In the genomic region with DNA sequence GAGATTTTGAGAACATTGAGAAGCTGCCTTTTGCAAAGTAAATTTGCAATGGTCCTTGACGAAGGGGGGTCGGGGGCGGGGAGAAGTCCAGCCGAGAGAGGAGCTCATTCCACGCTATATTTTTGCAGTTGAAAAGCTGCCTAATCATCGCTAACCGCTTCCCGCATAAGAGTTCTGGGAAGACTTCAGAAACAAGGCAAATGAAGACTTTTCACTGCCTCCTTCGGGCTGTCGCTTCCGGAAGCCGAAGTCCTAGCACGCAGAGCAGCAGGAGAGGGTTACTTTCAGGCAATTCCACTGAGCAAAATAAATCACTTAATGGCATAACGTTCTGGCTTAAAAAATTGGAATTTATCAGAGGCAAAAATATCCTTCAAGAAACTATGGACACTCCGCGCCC, we compare ENCODE assay signal across 1 cellular context.
TF ChIP-seq lines count a peak whose summit lies in the region.

No MANE protein-coding gene starts in this region.

TF ChIP-seq in H1, 55 proteins besides CTCF, POLR2A, EP300 and RAD21:
- TF ChIP-seq SIN3A (conservative IDR thresholded peaks at IDR 0.05 in 1 of 2, IDR thresholded peaks at IDR 0.05 in 1 of 2; ENCODE audit: low read depth in 1 of 2, low read length in 2 of 2) (no peak), CHD1 (IDR thresholded peaks at IDR 0.05; ENCODE audit: low read depth, low read length) (no peak), KDM4A (IDR thresholded peaks at IDR 0.05; ENCODE audit: low read depth, low read length, severe bottlenecking) (no peak), RXRA (IDR thresholded peaks at IDR 0.05; ENCODE audit: insufficient read depth, low read depth, low read length) (no peak), JUN (IDR thresholded peaks at IDR 0.05; ENCODE audit: low read depth, low read length) (no peak), EGR1 (IDR thresholded peaks at IDR 0.05; ENCODE audit: borderline replicate concordance, low read depth, low read length) (no peak), RFX5 (IDR thresholded peaks at IDR 0.05; ENCODE audit: borderline replicate concordance, low read depth, low read length) (no peak), JUND (IDR thresholded peaks at IDR 0.05; ENCODE audit: low read length) (no peak), ATF2 (IDR thresholded peaks at IDR 0.05; ENCODE audit: low read length) (no peak), TEAD4 (IDR thresholded peaks at IDR 0.05; ENCODE audit: low read depth, low read length) (no peak), YY1 (IDR thresholded peaks at IDR 0.05; ENCODE audit: low read depth, low read length) (no peak)
- TF ChIP-seq, protein P1, sequence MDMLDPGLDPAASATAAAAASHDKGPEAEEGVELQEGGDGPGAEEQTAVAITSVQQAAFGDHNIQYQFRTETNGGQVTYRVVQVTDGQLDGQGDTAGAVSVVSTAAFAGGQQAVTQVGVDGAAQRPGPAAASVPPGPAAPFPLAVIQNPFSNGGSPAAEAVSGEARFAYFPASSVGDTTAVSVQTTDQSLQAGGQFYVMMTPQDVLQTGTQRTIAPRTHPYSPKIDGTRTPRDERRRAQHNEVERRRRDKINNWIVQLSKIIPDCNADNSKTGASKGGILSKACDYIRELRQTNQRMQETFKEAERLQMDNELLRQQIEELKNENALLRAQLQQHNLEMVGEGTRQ (IDR thresholded peaks at IDR 0.05; ENCODE audit: low read length): no peak
